In the genomic region with DNA sequence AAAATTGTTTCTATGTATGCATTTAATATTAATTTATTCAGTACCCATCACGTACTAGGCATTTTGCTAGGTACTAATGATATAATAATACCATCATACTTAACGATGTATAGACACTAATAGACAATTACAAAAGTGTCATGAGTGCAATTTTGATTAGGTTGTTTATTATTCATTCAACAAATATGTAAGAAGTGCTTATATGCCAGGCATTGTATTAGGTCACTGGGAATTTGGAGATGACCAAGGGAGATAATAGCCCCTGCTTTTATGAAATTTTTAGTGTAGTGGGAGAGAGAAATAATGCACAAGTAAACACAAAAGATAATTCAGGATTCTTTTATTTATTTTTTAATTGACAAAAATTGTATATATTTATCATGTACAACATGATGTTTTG, we compare ENCODE assay signal across 1 cellular context.
A peak's percentile ranks its signal among the peaks of the same experiment; 100 is the strongest.
TF ChIP-seq lines count a peak whose summit lies in the region.

No MANE protein-coding gene starts in this region.

TF ChIP-seq in K562, 482 proteins besides CTCF, POLR2A, EP300 and RAD21:
- TF ChIP-seq ZNF3 (CRISPR knock-in tag; IDR thresholded peaks at IDR 0.05) (peak; percentile 59; the same call in 1 of the 2 replicates), ZNF316 (IDR thresholded peaks at IDR 0.05) (0 out of 2 replicates have a peak, but pooled peaks have one; percentile 40), ELF1 (tag; IDR thresholded peaks at IDR 0.05) (no peak)
